ENCODE assay signal across 8 cellular contexts in the genomic region with DNA sequence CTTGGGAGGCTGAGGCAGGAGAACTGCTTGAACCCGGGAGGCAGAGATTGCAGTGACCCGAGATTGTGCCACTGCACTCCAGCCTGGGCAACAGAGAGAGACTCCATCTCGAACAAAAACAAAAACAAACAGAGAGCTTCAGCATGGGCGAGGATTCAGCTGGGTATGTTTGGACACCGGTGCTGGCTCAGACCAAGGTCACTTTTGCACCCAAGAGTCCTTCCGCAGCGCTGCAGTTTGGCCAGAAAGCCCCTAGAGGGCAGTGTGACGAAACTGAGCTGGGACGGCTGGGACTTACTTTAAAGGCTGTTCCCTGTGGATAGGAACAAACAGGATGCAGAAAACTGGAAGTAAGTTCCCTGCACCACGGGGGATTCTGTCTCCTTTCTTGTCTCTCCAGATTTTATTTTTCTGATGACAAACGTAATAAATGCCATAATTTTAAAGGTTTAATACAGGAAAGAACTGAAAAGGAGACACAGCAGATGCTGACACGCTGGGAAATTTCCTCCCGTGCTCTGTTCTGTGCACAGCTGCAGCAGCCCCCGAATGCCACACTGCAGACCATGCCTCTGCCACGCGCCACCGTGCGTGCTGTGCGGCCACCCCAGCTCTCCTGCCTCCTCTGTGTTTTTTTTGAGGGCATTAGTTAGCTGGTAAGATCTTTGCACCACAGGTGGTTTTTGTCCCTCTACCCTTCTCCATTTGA. TPM values are rescaled to one million over a fixed set of nuclear protein-coding genes. Genes with fewer than 3 reads are reported as not detected.
DNase-seq lines count a peak whose midpoint lies in the region; ATAC-seq and TF ChIP-seq lines count a peak whose summit lies in the region.

No MANE protein-coding gene starts in this region.

- no peak overlapping the region for H4K5ac ChIP-seq in IMR-90 (ENCODE audit: low read depth, low read length)

- no peaks in the 10 kb centered on the region for H3K27me3 ChIP-seq in CD8-positive, alpha-beta T cell (ENCODE audit: insufficient read depth, low read length)
- H3K27me3 ChIP-seq in IMR-90 (ENCODE audit: control insufficient read depth, insufficient read depth, low read length) (no peaks in the 10 kb centered on the region), osteoblast (ENCODE audit: insufficient read depth, low read length) (no peaks in the 10 kb centered on the region), testis (no peaks in the 10 kb centered on the region)

- H3K27ac ChIP-seq in CD8-positive, alpha-beta T cell (ENCODE audit: low read depth, low read length), result no peak overlapping the region
- H3K27ac ChIP-seq in IMR-90 (ENCODE audit: insufficient read depth, low read length) (peak overlapping the region; percentile 21; the same call in 1 of the 2 replicates), osteoblast (ENCODE audit: low read depth, low read length) (no peak overlapping the region), testis (peak overlapping the region in 1 of 2 donors; percentile 16)

- H3K23ac ChIP-seq in IMR-90 (ENCODE audit: low read depth, low read length), result no peak overlapping the region

- H3K36me3 ChIP-seq in CD8-positive, alpha-beta T cell (ENCODE audit: insufficient read depth, low read length), result no peaks in the 10 kb centered on the region
- H3K36me3 ChIP-seq in IMR-90 (ENCODE audit: control insufficient read depth, insufficient read depth, low read length) (peaks cover 31% of the 10 kb centered on the region), osteoblast (ENCODE audit: insufficient read depth, low read length) (peaks cover 36% of the 10 kb centered on the region), testis (ENCODE audit: low read depth, missing control alignments) (no peaks in the 10 kb centered on the region)

- H3K4ac ChIP-seq in IMR-90 (ENCODE audit: low read depth, low read length), result peak overlapping the region; percentile 6; the same call in 1 of the 2 replicates

- H4K91ac ChIP-seq in IMR-90 (ENCODE audit: insufficient read depth, low read depth, low read length), result no peak overlapping the region

- peaks cover 6% of the 10 kb centered on the region; the same call in 1 of the 2 replicates for H3K9me1 ChIP-seq in IMR-90 (ENCODE audit: insufficient read depth, low read length)

- no peak overlapping the region for H3K9ac ChIP-seq in IMR-90 (ENCODE audit: low read depth, low read length)

- H2BK15ac ChIP-seq in IMR-90 (ENCODE audit: low read depth, low read length), result no peak overlapping the region

- in situ Hi-C loops in IMR-90 (cut with MboI; ENCODE audit: low sequenced_read_pairs), result loop anchor here (25.0 kb wide), 1 partner anchor 521 kb away; no protein-coding TSS in a partner anchor

- H2AK9ac ChIP-seq in IMR-90 (replicated peaks; ENCODE audit: low read depth, low read length, poor library complexity), result no peak overlapping the region

- no peak overlapping the region for H2AFZ ChIP-seq in IMR-90 (replicated peaks; ENCODE audit: low read length, poor library complexity)
- H2AFZ ChIP-seq in osteoblast (ENCODE audit: low read length), result no peak overlapping the region

- H3K79me1 ChIP-seq in IMR-90 (ENCODE audit: low read depth in 1 of 2, low read length in 2 of 2), result peaks cover 38 to 72% of the 10 kb centered on the region in 2 experiments

- no peak overlapping the region for H3K18ac ChIP-seq in IMR-90 (ENCODE audit: low read depth, low read length)

- peaks cover 8% of the 10 kb centered on the region for H3K36me3 Mint-ChIP-seq in CD8-positive, alpha-beta T cell

- DNase-seq in CD8-positive, alpha-beta T cell, result peak in 6 of 7 experiments; percentile 34 to 79 (median 63)
- DNase-seq in IMR-90, result peak; percentile 80
- peak; percentile 78 for DNase-seq in RKO (ENCODE audit: low spot score)
- peak; percentile 35 for DNase-seq in activated T-helper 9 cell treated with anti-CD3 and anti-CD28 coated beads, Interleukin-2, amount 50 U/mL, for 16 hours (ENCODE audit: low read depth)
- peak; percentile 67 to 90 for DNase-seq in foreskin fibroblast
- peak; percentile 93 for DNase-seq in osteoblast (ENCODE audit: insufficient read length, low spot score, missing footprints)
- DNase-seq in testis, result peak; percentile 90

- peaks cover 20% of the 10 kb centered on the region for H3K79me2 ChIP-seq in osteoblast (ENCODE audit: insufficient read depth, low read length)

- POLR2A ChIA-PET in CD8-positive, alpha-beta T cell (lab: Charles Lee), result interaction anchor here (0.6 to 1.1 kb wide), 3 partner anchors 57 to 461 kb away, joined by 3 to 4 read pairs (median 4); no protein-coding TSS in a partner anchor
- POLR2A ChIA-PET in IMR-90 (lab: Charles Lee; ENCODE audit: unreplicated experiment), result interaction anchor here (0.6 kb wide), 1 partner anchor 88 kb away, joined by 3 read pairs; no protein-coding TSS in a partner anchor

- H3K4me2 ChIP-seq in IMR-90 (ENCODE audit: low read depth, low read length), result peak overlapping the region; percentile 42
- H3K4me2 ChIP-seq in osteoblast (ENCODE audit: insufficient read depth, low read length), result peak overlapping the region; percentile 30

- H3K27me3 Mint-ChIP-seq in CD8-positive, alpha-beta T cell (ENCODE audit: low read depth), result peaks cover 5% of the 10 kb centered on the region

- no peaks in the 10 kb centered on the region for H3K9me3 Mint-ChIP-seq in CD8-positive, alpha-beta T cell

- H3K4me3 Mint-ChIP-seq in CD8-positive, alpha-beta T cell, result no peak overlapping the region

- BruUV-seq in IMR-90 (replicated peaks; lab: Mats Ljungman, UMichigan), result no TSS peak

- no peak overlapping the region; the same call in 1 of the 2 replicates for H2AK5ac ChIP-seq in IMR-90 (ENCODE audit: low read depth, low read length)

- dilution Hi-C loops in IMR-90 (cut with HindIII; ENCODE audit: low sequenced_read_pairs, unreplicated experiment), result no loop called here

- H3K9me3 ChIP-seq in CD8-positive, alpha-beta T cell (ENCODE audit: low read length), result no peaks in the 10 kb centered on the region
- H3K9me3 ChIP-seq in IMR-90 (ENCODE audit: control insufficient read depth, insufficient read depth, low read length) (no peaks in the 10 kb centered on the region), osteoblast (ENCODE audit: low read depth, low read length) (no peaks in the 10 kb centered on the region), testis (no peaks in the 10 kb centered on the region)

- H2BK120ac ChIP-seq in IMR-90 (ENCODE audit: low read depth, low read length), result 0 out of 2 replicates have a peak overlapping the region, but pooled peaks have one; percentile 1

- CTCF ChIA-PET in CD8-positive, alpha-beta T cell (lab: Charles Lee), result interaction anchor here (0.6 to 6.9 kb wide), 36 partner anchors 8 to 384 kb away, joined by 3 to 149 read pairs (median 4); a partner anchor contains a TSS
- CTCF ChIA-PET in IMR-90 (lab: Yijun Ruan, JAX), result interaction anchor here (0.6 to 1.8 kb wide), 13 partner anchors 8 to 109 kb away, joined by 3 to 12 read pairs (median 4); no protein-coding TSS in a partner anchor

- WGBS in IMR-90 (ENCODE audit: extremely low coverage in 2 of 2, insufficient read length in 1 of 2), 2 experiments, result 36% methylated on average over 8 of the region's 19 CpGs; no CpG with 5 or more reads in 1 of the 2 experiments
- WGBS in testis, 2 donors, result 27 to 49% methylated on average over 18 to 19 of the region's 19 CpGs

- TF ChIP-seq RAD21 in IMR-90 (IDR thresholded peaks at IDR 0.05; ENCODE audit: low read length), result peak; percentile 84

- H3K14ac ChIP-seq in IMR-90 (replicated peaks; ENCODE audit: low read depth, low read length), result peak overlapping the region; percentile 42; the same call in 1 of the 2 replicates

- TF ChIP-seq CTCF in CD8-positive, alpha-beta T cell (IDR thresholded peaks at IDR 0.05), result peak; percentile 97
- TF ChIP-seq CTCF in IMR-90 (conservative IDR thresholded peaks at IDR 0.05; ENCODE audit: low read depth, low read length), result peak; percentile 81
- TF ChIP-seq CTCF in foreskin fibroblast (IDR thresholded peaks at IDR 0.05; ENCODE audit: low read depth, low read length), result peak; percentile 92
- peak; percentile 90 for TF ChIP-seq CTCF in osteoblast (IDR thresholded peaks at IDR 0.05; ENCODE audit: extremely low read depth, low read depth, low read length)
- TF ChIP-seq CTCF in testis (IDR thresholded peaks at IDR 0.05), result peak; percentile 75 to 90 (median 86)

- H4K20me1 ChIP-seq in IMR-90 (ENCODE audit: insufficient read depth, low read length), result peaks cover 18% of the 10 kb centered on the region
- peaks cover 8% of the 10 kb centered on the region for H4K20me1 ChIP-seq in osteoblast (ENCODE audit: insufficient read depth, low read length)

- H3K4me1 Mint-ChIP-seq in CD8-positive, alpha-beta T cell (ENCODE audit: low read depth), result peaks cover 3% of the 10 kb centered on the region

- TF ChIP-seq POLR2A in IMR-90 (IDR thresholded peaks at IDR 0.05; ENCODE audit: low read depth, low read length), result no peak
- no peak for TF ChIP-seq POLR2A in testis (IDR thresholded peaks at IDR 0.05)

- H3K4me1 ChIP-seq in CD8-positive, alpha-beta T cell (ENCODE audit: insufficient read depth, low read length), result no peaks in the 10 kb centered on the region
- H3K4me1 ChIP-seq in IMR-90 (ENCODE audit: control insufficient read depth, insufficient read depth, low read length) (peaks cover 18% of the 10 kb centered on the region), osteoblast (ENCODE audit: insufficient read depth, low read length) (peaks cover 36% of the 10 kb centered on the region), testis (peaks cover 12% of the 10 kb centered on the region)

- no peak overlapping the region for H3K56ac ChIP-seq in IMR-90 (ENCODE audit: extremely low read depth, insufficient read depth, low read length)

- H3K27ac Mint-ChIP-seq in CD8-positive, alpha-beta T cell, result no peak overlapping the region

- ATAC-seq in CD8-positive, alpha-beta T cell, result peak; percentile 57
- ATAC-seq in IMR-90 (ENCODE audit: low read depth) (peak; percentile 48), HG02571 (IDR thresholded peaks at IDR 0.05; ENCODE audit: unreplicated experiment) (no peak)

- H3K4me3 ChIP-seq in CD8-positive, alpha-beta T cell (ENCODE audit: low read depth, low read length), result no peak overlapping the region
- H3K4me3 ChIP-seq in IMR-90 (ENCODE audit: insufficient read depth, low read depth, low read length) (no peak overlapping the region), foreskin fibroblast (ENCODE audit: low read depth in 1 of 2, low read length in 2 of 2) (no peak overlapping the region), osteoblast (ENCODE audit: insufficient read depth, low read length) (no peak overlapping the region), testis (no peak overlapping the region)

- H2BK5ac ChIP-seq in IMR-90 (ENCODE audit: low read depth, low read length, poor library complexity, severe bottlenecking), result peak overlapping the region; percentile 17

- H4K8ac ChIP-seq in IMR-90 (ENCODE audit: low read depth in 2 of 2, low read length in 2 of 2), result peak overlapping the region in 1 of 2 experiments; percentile 24; a peak in 1 of 4 replicates

- no peak overlapping the region for H2BK20ac ChIP-seq in IMR-90 (ENCODE audit: low read depth, low read length)

- intact Hi-C loops in CD8-positive, alpha-beta T cell (cut with DNase I, micrococcal nuclease), result loop anchor here (1.0 kb wide), 3 partner anchors 58 to 105 kb away; a partner anchor contains a TSS
- intact Hi-C loops in IMR-90 (cut with micrococcal nuclease) (loop anchor here (1.0 to 2.0 kb wide), 3 partner anchors 59 to 105 kb away; a partner anchor contains a TSS), testis (cut with DNase I; ENCODE audit: low total_unique reads) (loop anchor here (5.0 kb wide), 1 partner anchor 101 kb away; no protein-coding TSS in a partner anchor)

RNA-seq across cellular contexts. Expression of a gene that starts 25.2 kb away (rescaled TPM):
- total RNA-seq in CD8-positive, alpha-beta T cell, result 100 to 1,000 TPM; 755 to 805 TPM
- 28.3 and 30.6 TPM in 2 replicates for total RNA-seq in IMR-90 (2012; rRNA removed)
- polyA plus RNA-seq in IMR-90 (2012; rRNA removed), result 38.3 and 39.7 TPM in 2 replicates
- 21.7 and 22.5 TPM in 2 replicates for polyA plus RNA-seq in IMR-90 (2012; cell fraction: cytosol; rRNA removed)
- 135 and 196 TPM in 2 replicates for polyA plus RNA-seq in IMR-90 (2012; cell fraction: nucleus; rRNA removed; ENCODE audit: low replicate concordance)
- 30.8 and 34.8 TPM in 2 replicates for total RNA-seq in osteoblast
- total RNA-seq in testis, result 10 to 100 TPM; 77.5 to 79.8 TPM
- polyA plus RNA-seq in testis (ENCODE audit: insufficient read depth, low read depth, low replicate concordance), result 32.8 TPM

RNA-seq across cellular contexts. Expression of a gene that starts 37.2 kb away (rescaled TPM):
- 1 to 10 TPM; 5.3 to 6.3 TPM for total RNA-seq in CD8-positive, alpha-beta T cell
- total RNA-seq in IMR-90 (2012; rRNA removed) (0.56 and 0.72 TPM in 2 replicates), osteoblast (2.5 and 5.3 TPM in 2 replicates), testis (10 to 100 TPM; 32.3 to 77.1 TPM)
- polyA plus RNA-seq in IMR-90 (2012; rRNA removed) (0.11 and 0.31 TPM in 2 replicates), testis (ENCODE audit: insufficient read depth, low read depth, low replicate concordance) (100 TPM)
- polyA plus RNA-seq in IMR-90 (2012; cell fraction: cytosol; rRNA removed), result 0.09 and 0.15 TPM in 2 replicates
- 1.1 and 1.2 TPM in 2 replicates for polyA plus RNA-seq in IMR-90 (2012; cell fraction: nucleus; rRNA removed; ENCODE audit: low replicate concordance)

RNA-seq across cellular contexts. Expression of a gene that starts 59.4 kb away (rescaled TPM):
- total RNA-seq in CD8-positive, alpha-beta T cell, result 1 to 10 TPM; 8.9 to 9.4 TPM
- total RNA-seq in IMR-90 (2012; rRNA removed), result 43.9 and 48.6 TPM in 2 replicates
- 352 and 416 TPM in 2 replicates for polyA plus RNA-seq in IMR-90 (2012; rRNA removed)
- polyA plus RNA-seq in IMR-90 (2012; cell fraction: cytosol; rRNA removed), result 411 and 495 TPM in 2 replicates
- 193 and 240 TPM in 2 replicates for polyA plus RNA-seq in IMR-90 (2012; cell fraction: nucleus; rRNA removed; ENCODE audit: low replicate concordance)
- 164 and 171 TPM in 2 replicates for total RNA-seq in osteoblast
- total RNA-seq in testis, result 100 to 1,000 TPM; 262 to 482 TPM
- polyA plus RNA-seq in testis (ENCODE audit: insufficient read depth, low read depth, low replicate concordance), result 465 TPM

Comparison
In these comparisons a context has a peak if more than half of its experiments do, and no peak if none do; other contexts are left out.
1. DNase-seq: peak in every context shown above with its lines; median percentile 93 in osteoblast; 90 in testis; 80 in IMR-90; 78 in foreskin fibroblast; 78 in RKO; 63 in CD8-positive, alpha-beta T cell; 35 in activated T-helper 9 cell treated with anti-CD3 and anti-CD28 coated beads, Interleukin-2, amount 50 U/mL, for 16 hours.
2. RNA of a gene that starts 25.2 kb away (total RNA-seq): 755 to 805 TPM in CD8-positive, alpha-beta T cell; 77.5 to 79.8 TPM in testis, 30.8 to 34.8 TPM in osteoblast and 28.3 to 30.6 TPM in IMR-90; every median in the first group is over 4 times any median in the second.
3. Peak in every context shown above with its lines, with median percentiles within 50 percentile points of each other: CTCF ChIP-seq.